Comparison of ENCODE assay signal across 7 cellular contexts in genomic region chr6:26195376-26195923, GRCh38.
DNase-seq lines count a peak whose midpoint lies in the region; ATAC-seq and TF ChIP-seq lines count a peak whose summit lies in the region.

No MANE protein-coding gene starts in this region.

- H3K27ac ChIP-seq in HL-60 (replicated peaks) = peak overlapping the region; percentile 97
- H3K27ac ChIP-seq in thyroid gland = peak overlapping the region; percentile 77 to 97 (median 91)

- ATAC-seq in GM18505 (IDR thresholded peaks at IDR 0.05; ENCODE audit: unreplicated experiment) = peak; percentile 23

- no peaks in the 10 kb centered on the region for H3K9me3 ChIP-seq in thyroid gland

- peaks cover 3% of the 10 kb centered on the region for H3K36me3 Mint-ChIP-seq in nephron progenitor cell (ENCODE audit: low read depth)

- WGBS in thyroid gland, 2 donors = 4 to 8% methylated on average over 23 of the region's 23 CpGs

- H3K4me3 ChIP-seq in HL-60 (replicated peaks; ENCODE audit: insufficient read depth, low read length) (peak overlapping the region; percentile 44), foreskin fibroblast (ENCODE audit: low read depth in 1 of 2, low read length in 2 of 2) (peak overlapping the region; percentile 62 to 73), thyroid gland (replicated peaks in 1 of 3) (peak overlapping the region in 2 of 3 donors; percentile 6 to 63)

- DNase-seq in HL-60 (ENCODE audit: low read depth in 1 of 2, low spot score in 1 of 2) = peak; percentile 67 to 91
- DNase-seq in activated naive CD4-positive, alpha-beta T cell treated with Interleukin-2 at 50 U/mL for 16 hours = peak; percentile 82
- DNase-seq in foreskin fibroblast = peak; percentile 90 to 95
- DNase-seq in nephron progenitor cell = peak; percentile 60
- DNase-seq in thyroid gland = peak; percentile 93

- TF ChIP-seq POLR2A in GM18505 (IDR thresholded peaks at IDR 0.05; ENCODE audit: borderline replicate concordance, extremely low read depth, insufficient read depth, insufficient read length) (no peak), Raji (IDR thresholded peaks at IDR 0.05; ENCODE audit: insufficient read depth, low read depth, low read length) (0 out of 2 replicates have a peak, but pooled peaks have one; percentile 50), thyroid gland (IDR thresholded peaks at IDR 0.05) (peak in 1 of 2 donors; percentile 79)

- TF ChIP-seq CTCF in HL-60 (IDR thresholded peaks at IDR 0.05; ENCODE audit: insufficient read depth, low read length) (no peak), foreskin fibroblast (IDR thresholded peaks at IDR 0.05; ENCODE audit: low read depth, low read length) (no peak), nephron progenitor cell (IDR thresholded peaks at IDR 0.05) (no peak), thyroid gland (IDR thresholded peaks at IDR 0.05) (no peak)

- H3K4me3 Mint-ChIP-seq in nephron progenitor cell = peak overlapping the region; percentile 98

- no peaks in the 10 kb centered on the region for H3K36me3 ChIP-seq in thyroid gland

- H3K27me3 ChIP-seq in HL-60 (ENCODE audit: insufficient read depth, poor library complexity, severe bottlenecking) (no peaks in the 10 kb centered on the region), thyroid gland (no peaks in the 10 kb centered on the region)

- H3K27me3 Mint-ChIP-seq in nephron progenitor cell (ENCODE audit: low read depth, poor library complexity) = no peaks in the 10 kb centered on the region

- H3K27ac Mint-ChIP-seq in nephron progenitor cell = peak overlapping the region; percentile 97

- peaks cover 4 to 5% of the 10 kb centered on the region in 2 donors for H3K4me1 ChIP-seq in thyroid gland

- H3K4me1 Mint-ChIP-seq in nephron progenitor cell = peaks cover 44% of the 10 kb centered on the region

- intact Hi-C loops in thyroid gland (cut with DNase I) = loop anchor here (10.0 kb wide), 1 partner anchor 141 kb away; a partner anchor contains a TSS

- H3K9me3 Mint-ChIP-seq in nephron progenitor cell = no peaks in the 10 kb centered on the region

Comparison
In these comparisons a context has a peak if more than half of its experiments do, and no peak if none do; other contexts are left out.
1. Peak in every context shown above with its lines: DNase-seq, ATAC-seq, H3K4me3 ChIP-seq and H3K27ac ChIP-seq.